Comparison of ENCODE assay signal across 8 cellular contexts in genomic region chr4:86496094-86497060, GRCh38.
DNase-seq lines count a peak whose midpoint lies in the region; ATAC-seq lines count a peak whose summit lies in the region.

No MANE protein-coding gene starts in this region.

- ATAC-seq in HG02852 (IDR thresholded peaks at IDR 0.05; ENCODE audit: unreplicated experiment), result peak; percentile 37

- peak; percentile 1 for DNase-seq in NCI-H2171 treated with DMSO at 0.1 percent for 48 hours (lab: John Stamatoyannopoulos, UW)
- no peak for DNase-seq in NCI-H2171 (lab: John Stamatoyannopoulos, UW)
- peak; percentile 55 for DNase-seq in SK-MEL-5 (ENCODE audit: low read depth, low spot score)
- peak; percentile 62 for DNase-seq in dermis blood vessel endothelial cell
- DNase-seq in midbrain (lab: John Stamatoyannopoulos, UW), result peak; percentile 70
- DNase-seq in islet precursor cell, result no peak
- no peak for DNase-seq in activated effector memory CD4-positive, alpha-beta T cell treated with Interleukin-2 at 50 U/mL for 16 hours

- in situ Hi-C loops in SK-MEL-5 (cut with HindIII; ENCODE audit: low pct_unique_long_range_greater_than_20kb, low sequenced_read_pairs), result no loop called here

Comparison
In these comparisons a context has a peak if more than half of its experiments do, and no peak if none do; other contexts are left out.
1. DNase-seq: peak in NCI-H2171 treated with DMSO at 0.1 percent for 48 hours (single experiment), SK-MEL-5 (single experiment), dermis blood vessel endothelial cell (single experiment) and midbrain (single experiment); none in NCI-H2171 (single experiment), islet precursor cell (single experiment) and activated effector memory CD4-positive, alpha-beta T cell treated with Interleukin-2 at 50 U/mL for 16 hours (single experiment).